8 cellular contexts compared by ENCODE assay signal in genomic region chr7:74253975-74254857, GRCh38. TPM values are rescaled to one million over a fixed set of nuclear protein-coding genes. Genes with fewer than 3 reads are reported as not detected.
DNase-seq lines count a peak whose midpoint lies in the region; ATAC-seq and TF ChIP-seq lines count a peak whose summit lies in the region.

Gene RFC2, minus strand, starts transcription at chr7:74254399. Its CDS starts 16 bp downstream, at chr7:74254383.

- WGBS in adipose tissue, 3 donors: 0 to 1% (median 1%) methylated on average over 77 to 83 of the region's 83 CpGs
- WGBS in heart left ventricle, 4 donors: 0 to 1% (median 0%) methylated on average over 42 to 83 of the region's 83 CpGs
- 1% methylated on average over 30 to 61 of the region's 83 CpGs for WGBS in upper lobe of left lung, 2 donors

- H3K27ac ChIP-seq in adipose tissue (ENCODE audit: low read depth, low read length) (peak within 1 kb of the TSS; percentile 29), heart left ventricle (peak within 1 kb of the TSS; percentile 80 to 99 (median 95)), upper lobe of left lung (peak within 1 kb of the TSS; percentile 87 to 94 (median 92))

- peak in 2 of 4 donors; percentile 49 to 68 for TF ChIP-seq EP300 in upper lobe of left lung (IDR thresholded peaks at IDR 0.05)

- ATAC-seq in HG02759 (IDR thresholded peaks at IDR 0.05; ENCODE audit: unreplicated experiment): peak; percentile 95
- peak; percentile 98 to 100 (median 100) for ATAC-seq in heart left ventricle
- peak; percentile 98 to 100 for ATAC-seq in upper lobe of left lung (ENCODE audit: low FRiP score in 2 of 2)

- intact Hi-C loops in heart left ventricle (cut with DNase I) (loop anchor here in 6 of 10 donors (2.0 to 10.0 kb wide), 4 partner anchors 25 to 141 kb away; partner anchors contain the start of gene CLIP2 (in 2 of the 6)), posterior cingulate gyrus (cut with DNase I) (loop anchor here (2.0 to 5.0 kb wide), 2 partner anchors 79 to 403 kb away; partner anchors contain the start of genes EIF4H and GTF2I)

- H3K9me3 ChIP-seq in heart left ventricle (no peaks in the 10 kb centered on the region), upper lobe of left lung (no peaks in the 10 kb centered on the region)

- peak within 1 kb of the TSS; percentile 64 to 98 (median 81) for H3K4me3 ChIP-seq in heart left ventricle
- peak within 1 kb of the TSS; percentile 62 to 91 (median 78) for H3K4me3 ChIP-seq in upper lobe of left lung

- TF ChIP-seq CTCF in GM12873 (IDR thresholded peaks at IDR 0.05; ENCODE audit: insufficient read depth, low read depth, low read length, missing control alignments): peak; percentile 12
- peak in 11 of 12 donors; percentile 9 to 47 (median 27) for TF ChIP-seq CTCF in heart left ventricle (IDR thresholded peaks at IDR 0.05)
- peak in 5 of 6 experiments; percentile 43 to 97 (median 92) for TF ChIP-seq CTCF in upper lobe of left lung (IDR thresholded peaks at IDR 0.05)

- peaks cover 0 to 38% (median 24%) of the 10 kb centered on the region in 12 donors for H3K4me1 ChIP-seq in heart left ventricle
- H3K4me1 ChIP-seq in upper lobe of left lung: peaks cover 21 to 33% (median 27%) of the 10 kb centered on the region in 4 donors

- peaks cover 0 to 24% (median 22%) of the 10 kb centered on the region in 9 donors for H3K36me3 ChIP-seq in heart left ventricle
- H3K36me3 ChIP-seq in upper lobe of left lung: peaks cover 4 to 24% (median 16%) of the 10 kb centered on the region in 4 donors

- H3K27me3 ChIP-seq in heart left ventricle (no peaks in the 10 kb centered on the region), upper lobe of left lung (no peaks in the 10 kb centered on the region)

- DNase-seq in NCI-H1417 treated with DMSO at 0.1 percent for 48 hours (lab: John Stamatoyannopoulos, UW) (peak; percentile 81), T follicular helper cell (ENCODE audit: low read depth) (peak; percentile 93), heart left ventricle (peak; percentile 97 to 99 (median 98)), posterior cingulate gyrus (peak; percentile 95 to 100 (median 97)), upper lobe of left lung (peak; percentile 96 to 100)

- TF ChIP-seq POLR2A in heart left ventricle (IDR thresholded peaks at IDR 0.05): peak in 1 of 2 donors; percentile 64
- peak in 3 of 4 donors; percentile 25 to 93 (median 76) for TF ChIP-seq POLR2A in upper lobe of left lung (IDR thresholded peaks at IDR 0.05)

RNA-seq across cellular contexts. Expression of gene RFC2, which starts in this region (rescaled TPM):
- polyA plus RNA-seq in adipose tissue: 10 to 100 TPM; 13.6 to 17.8 (median 14.8) TPM
- 10 to 100 TPM in 6 of 9 donors, 1 to 10 TPM in 3; 7.8 to 20.9 (median 12.2) TPM for total RNA-seq in heart left ventricle
- polyA plus RNA-seq in heart left ventricle: 10 to 100 TPM in 1 of 2 donors, 1 to 10 TPM in 1; 9.8 to 21.8 TPM
- 10 to 100 TPM in 5 of 6 donors, 1 to 10 TPM in 1; 9.5 to 19.4 (median 14.0) TPM for total RNA-seq in upper lobe of left lung

Comparison
In these comparisons a context has a peak if more than half of its experiments do, and no peak if none do; other contexts are left out.
1. Peak in every context shown above with its lines: DNase-seq, ATAC-seq, H3K4me3 ChIP-seq and H3K27ac ChIP-seq.
2. CTCF ChIP-seq: peak in every context shown above with its lines; median percentile 92 in upper lobe of left lung; 27 in heart left ventricle; 12 in GM12873.
3. H3K27ac ChIP-seq: peak in every context shown above with its lines; median percentile 95 in heart left ventricle; 92 in upper lobe of left lung; 29 in adipose tissue.